In the genomic region with DNA sequence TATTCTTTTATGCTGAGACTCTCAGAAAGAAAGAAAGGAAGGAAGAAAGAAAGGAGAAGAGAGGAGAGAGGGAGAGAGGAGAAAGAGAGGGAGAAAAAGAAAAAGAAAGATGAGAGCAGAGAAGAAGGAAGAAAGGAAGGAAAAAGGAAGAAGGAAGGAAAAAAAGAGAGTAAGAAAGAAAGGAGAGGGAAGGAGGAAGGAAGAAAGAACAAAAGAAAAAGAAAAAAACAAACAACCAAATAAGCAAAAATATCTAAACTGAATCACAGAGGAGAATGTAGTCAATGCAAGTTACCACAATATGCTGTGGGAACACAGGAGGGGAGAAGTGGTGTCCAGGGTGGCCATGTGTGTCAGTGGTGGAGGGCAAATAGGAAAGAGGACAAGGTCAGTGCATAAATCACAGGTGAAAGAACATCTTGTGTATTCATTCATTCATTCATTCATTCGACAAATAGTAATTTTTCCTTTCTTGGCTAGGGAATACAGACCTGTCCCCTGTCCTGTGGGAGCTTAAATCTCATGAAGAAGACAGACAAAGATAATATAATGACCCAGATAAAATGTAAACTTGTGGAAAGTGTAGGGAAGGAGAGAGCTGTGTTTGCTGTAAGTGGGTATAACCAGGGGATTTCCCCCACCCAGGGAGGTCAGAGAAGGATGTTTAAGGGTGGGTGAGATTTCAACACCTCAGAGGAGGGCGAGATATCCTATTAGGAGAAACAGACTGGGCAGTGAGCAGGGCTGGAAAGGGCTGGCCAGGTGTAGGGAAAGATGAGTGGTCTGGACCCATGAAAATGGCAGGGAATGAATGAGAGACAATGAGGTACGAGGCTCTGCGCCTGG, we compare ENCODE assay signal across 15 cellular contexts. TPM values are rescaled to one million over a fixed set of nuclear protein-coding genes. Genes with fewer than 3 reads are reported as not detected.
"Had no signal": no experiment of that assay in that cellular context is flagged by ENCODE, and none has a peak within 500 bp of the region (broad histone marks: within the 10 kb centered on the region; RNA-seq: fewer than 3 reads in every experiment).

No MANE protein-coding gene starts in this region.

- ATAC-seq: SK-N-SH treated with all-trans-retinoic acid at 6 μM for 48 hours had no signal

- H3K27ac Mint-ChIP-seq: activated B cell treated with CpG ODN at 0.5 μM for 24 hours, endodermal cell had no signal

- H3K9me3 Mint-ChIP-seq: endodermal cell had no signal

- DNase-seq: activated B cell treated with CpG ODN at 0.5 μM for 24 hours; activated CD4-positive, alpha-beta T cell treated with anti-CD3 and anti-CD28 coated beads, Interleukin-2, amount 50 U/mL, for 1 hour; activated effector memory CD4-positive, alpha-beta T cell treated with anti-CD3 and anti-CD28 coated beads, Interleukin-2, amount 50 U/mL, for 16 hours; activated T-cell treated with anti-CD3 and anti-CD28 coated beads, Interleukin-2, amount 50 U/mL, for 1 hour; dorsolateral prefrontal cortex; endodermal cell; head of caudate nucleus; spleen; T-helper 2 cell; tibial artery had no signal

- H3K27me3 ChIP-seq: cardiac muscle cell, tibial artery had no signal

- H3K27ac ChIP-seq: cardiac muscle cell, dorsolateral prefrontal cortex had no signal

- H3K4me3 Mint-ChIP-seq: activated B cell treated with CpG ODN at 0.5 μM for 24 hours, endodermal cell, neural crest cell had no signal

- H3K4me1 Mint-ChIP-seq: activated B cell treated with CpG ODN at 0.5 μM for 24 hours, endodermal cell had no signal

- H3K9me3 ChIP-seq: spleen, tibial artery had no signal

RNA-seq across cellular contexts. Expression of a gene that starts 50.7 kb away (rescaled TPM):
- total RNA-seq: activated B cell treated with CpG ODN at 0.5 μM for 24 hours, cardiac muscle cell, frontal cortex, neural crest cell, osteocyte had no signal
